2 cellular contexts compared by ENCODE assay signal in the genomic region with DNA sequence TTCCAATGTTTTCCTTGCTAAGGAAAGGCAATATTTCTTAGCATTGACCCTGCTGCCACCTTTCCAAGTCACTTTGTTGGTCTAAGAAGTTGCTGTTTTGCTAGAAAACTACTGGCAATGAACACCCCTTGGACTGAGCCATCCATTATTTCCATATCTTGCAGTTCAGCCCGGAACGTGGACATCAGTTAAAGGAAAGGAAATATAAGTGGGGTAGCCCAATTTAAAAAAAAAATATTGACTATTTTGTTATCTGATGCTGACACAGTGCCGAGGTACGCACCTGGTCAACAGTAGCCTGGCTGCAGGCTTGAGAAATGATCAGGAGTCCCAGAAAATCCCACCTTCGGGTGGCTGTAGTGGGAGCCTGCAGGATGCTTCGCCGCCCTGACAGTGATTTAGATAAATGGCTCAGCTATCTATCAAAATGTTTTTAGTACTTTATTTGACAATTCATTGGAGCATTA.
TF ChIP-seq lines count a peak whose summit lies in the region.

No MANE protein-coding gene starts in this region.

TF ChIP-seq in liver, 16 proteins besides CTCF, POLR2A, EP300 and RAD21 (continued from another document):
- TF ChIP-seq NR2F2 (IDR thresholded peaks at IDR 0.05) (peak; percentile 31), ATF3 (IDR thresholded peaks at IDR 0.05) (no peak), HNF4A (conservative IDR thresholded peaks at IDR 0.05) (peak in 1 of 2 donors; percentile 20)
TF ChIP-seq in liver: peak in this region for 2.

TF ChIP-seq in HepG2, 621 proteins besides CTCF, POLR2A, EP300 and RAD21 (continued from another document):
- TF ChIP-seq TMF1 (CRISPR knock-in tag; IDR thresholded peaks at IDR 0.05; ENCODE audit: low read depth) (no peak), KLF11 (CRISPR knock-in tag; IDR thresholded peaks at IDR 0.05) (no peak), HMGA1 (CRISPR knock-in tag; conservative IDR thresholded peaks at IDR 0.05) (no peak)
